Comparison of ENCODE assay signal across 16 cellular contexts in genomic region chr15:86489992-86490391, GRCh38.
A peak's percentile ranks its signal among the peaks of the same experiment; 100 is the strongest.
DNase-seq lines count a peak whose midpoint lies in the region; TF ChIP-seq lines count a peak whose summit lies in the region.
"Had no signal": no experiment of that assay in that cellular context is flagged by ENCODE, and none has a peak within 500 bp of the region (broad histone marks: within the 10 kb centered on the region; RNA-seq: fewer than 3 reads in every experiment).

No MANE protein-coding gene starts in this region.

- DNase-seq in NCI-H2171 treated with DMSO at 0.1 percent for 48 hours (lab: John Stamatoyannopoulos, UW) (peak; percentile 48), NCI-H2171 (lab: John Stamatoyannopoulos, UW) (no peak), NCI-H524 treated with DMSO at 0.1 percent for 48 hours (lab: John Stamatoyannopoulos, UW) (peak; percentile 78), endodermal cell (peak; percentile 61), testis (peak; percentile 25), HEK293T (ENCODE audit: extremely low spot score) (no peak), dermis blood vessel endothelial cell (no peak)
- DNase-seq: CD8-positive, alpha-beta T cell; COR-L47; DND-41; GDM1; H9 had no signal

- no peak for TF ChIP-seq POLR2A in testis (IDR thresholded peaks at IDR 0.05)

- CTCF ChIA-PET in HEK293T (lab: Yijun Ruan, JAX): interaction anchor here (0.6 to 1.0 kb wide), 2 partner anchors 47 to 64 kb away, joined by 3 to 4 read pairs; no protein-coding TSS in a partner anchor

- WGBS in endodermal cell (ENCODE audit: insufficient coverage in 1 of 2, insufficient read length in 1 of 2), 2 experiments: 59 to 79% methylated on average over 5 of the region's 5 CpGs
- 34 to 46% methylated on average over 5 of the region's 5 CpGs for WGBS in testis, 2 donors

- no peaks in the 10 kb centered on the region for H3K9me3 Mint-ChIP-seq in endodermal cell
- H3K9me3 Mint-ChIP-seq: GM23338 had no signal

- no peak overlapping the region for H3K4me3 Mint-ChIP-seq in endodermal cell
- H3K4me3 Mint-ChIP-seq: CD14-positive monocyte; CD8-positive, alpha-beta T cell; GM23338; H9 had no signal

- no peak overlapping the region for H3K27ac Mint-ChIP-seq in endodermal cell
- H3K27ac Mint-ChIP-seq: CD14-positive monocyte; CD8-positive, alpha-beta T cell; GM23338 had no signal

- peaks cover 26% of the 10 kb centered on the region for H3K27me3 Mint-ChIP-seq in endodermal cell (ENCODE audit: insufficient read depth)

- POLR2A ChIA-PET in HEK293T (lab: Yijun Ruan, JAX): interaction anchor here (0.8 to 2.4 kb wide), 2 partner anchors 37 to 66 kb away, joined by 3 to 14 read pairs; no protein-coding TSS in a partner anchor

- no peaks in the 10 kb centered on the region for H3K36me3 Mint-ChIP-seq in endodermal cell (ENCODE audit: low read depth)
- H3K36me3 Mint-ChIP-seq: CD14-positive monocyte; CD8-positive, alpha-beta T cell had no signal

- H3K4me1 ChIP-seq in endodermal cell (ENCODE audit: control insufficient read depth, insufficient read depth, low read length) (peaks cover 11% of the 10 kb centered on the region), testis (no peaks in the 10 kb centered on the region)

- peaks cover 13% of the 10 kb centered on the region for H3K4me1 Mint-ChIP-seq in endodermal cell
- H3K4me1 Mint-ChIP-seq: CD14-positive monocyte, H9 had no signal

- intact Hi-C loops in testis (cut with DNase I; ENCODE audit: low total_unique reads): no loop called here

- H3K9ac ChIP-seq in endodermal cell (ENCODE audit: extremely low read depth, low read length, poor library complexity, severe bottlenecking): no peak overlapping the region

- no peak for TF ChIP-seq CTCF in endodermal cell (conservative IDR thresholded peaks at IDR 0.05)
- no peak for TF ChIP-seq CTCF in testis (IDR thresholded peaks at IDR 0.05)

- H3K9me3 ChIP-seq in endodermal cell (ENCODE audit: control insufficient read depth, low read length): no peaks in the 10 kb centered on the region
- no peaks in the 10 kb centered on the region for H3K9me3 ChIP-seq in testis

- no peak overlapping the region for H3K4me3 ChIP-seq in endodermal cell (ENCODE audit: low read length)
- no peak overlapping the region for H3K4me3 ChIP-seq in testis
- H3K4me3 ChIP-seq: GM23338 had no signal

- H3K36me3 ChIP-seq in endodermal cell (ENCODE audit: control insufficient read depth, insufficient read depth, low read length): no peaks in the 10 kb centered on the region
- no peaks in the 10 kb centered on the region for H3K36me3 ChIP-seq in testis (ENCODE audit: low read depth, missing control alignments)

- H3K27me3 ChIP-seq in endodermal cell (ENCODE audit: control insufficient read depth, insufficient read depth, low read length, poor library complexity, severe bottlenecking) (peaks cover 25% of the 10 kb centered on the region), testis (no peaks in the 10 kb centered on the region)

- H3K27ac ChIP-seq in endodermal cell (ENCODE audit: low read depth, low read length): no peak overlapping the region
- no peak overlapping the region for H3K27ac ChIP-seq in testis
- H3K27ac ChIP-seq: 22Rv1, HL-60 had no signal

TF ChIP-seq in HEK293T, 16 proteins besides CTCF, POLR2A, EP300 and RAD21:
- no peak for TF ChIP-seq ZNF384 (IDR thresholded peaks at IDR 0.05)
- no peak for TF ChIP-seq ARNT (IDR thresholded peaks at IDR 0.05)
- no peak for TF ChIP-seq ELF4 (IDR thresholded peaks at IDR 0.05)
- TF ChIP-seq CTBP1 (IDR thresholded peaks at IDR 0.05; ENCODE audit: borderline replicate concordance): no peak
- TF ChIP-seq, protein P1, sequence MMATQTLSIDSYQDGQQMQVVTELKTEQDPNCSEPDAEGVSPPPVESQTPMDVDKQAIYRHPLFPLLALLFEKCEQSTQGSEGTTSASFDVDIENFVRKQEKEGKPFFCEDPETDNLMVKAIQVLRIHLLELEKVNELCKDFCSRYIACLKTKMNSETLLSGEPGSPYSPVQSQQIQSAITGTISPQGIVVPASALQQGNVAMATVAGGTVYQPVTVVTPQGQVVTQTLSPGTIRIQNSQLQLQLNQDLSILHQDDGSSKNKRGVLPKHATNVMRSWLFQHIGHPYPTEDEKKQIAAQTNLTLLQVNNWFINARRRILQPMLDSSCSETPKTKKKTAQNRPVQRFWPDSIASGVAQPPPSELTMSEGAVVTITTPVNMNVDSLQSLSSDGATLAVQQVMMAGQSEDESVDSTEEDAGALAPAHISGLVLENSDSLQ (IDR thresholded peaks at IDR 0.05): no peak
- TF ChIP-seq SP1 (IDR thresholded peaks at IDR 0.05): no peak
- TF ChIP-seq FOXM1 (IDR thresholded peaks at IDR 0.05; ENCODE audit: borderline replicate concordance): no peak
- TF ChIP-seq NFRKB (IDR thresholded peaks at IDR 0.05): no peak
- TF ChIP-seq LEF1 (IDR thresholded peaks at IDR 0.05; ENCODE audit: borderline replicate concordance): no peak
- TF ChIP-seq FOXK2 (IDR thresholded peaks at IDR 0.05): no peak

Comparison
In these comparisons a context has a peak if more than half of its experiments do, and no peak if none do; other contexts are left out.
1. DNase-seq: peak in NCI-H2171 treated with DMSO at 0.1 percent for 48 hours (single experiment), NCI-H524 treated with DMSO at 0.1 percent for 48 hours (single experiment), endodermal cell (single experiment) and testis (single experiment); none in NCI-H2171 (single experiment), HEK293T (single experiment) and dermis blood vessel endothelial cell (single experiment).